9 cellular contexts compared by ENCODE assay signal in genomic region chr17:5499790-5500189, GRCh38. TPM values are rescaled to one million over a fixed set of nuclear protein-coding genes. Genes with fewer than 3 reads are reported as not detected.
A peak's percentile ranks its signal among the peaks of the same experiment; 100 is the strongest.
DNase-seq lines count a peak whose midpoint lies in the region; ATAC-seq and TF ChIP-seq lines count a peak whose summit lies in the region.
"Had no signal": no experiment of that assay in that cellular context is flagged by ENCODE, and none has a peak within 500 bp of the region (broad histone marks: within the 10 kb centered on the region; RNA-seq: fewer than 3 reads in every experiment).

No MANE protein-coding gene starts in this region.

- TF ChIP-seq CTCF in nephron progenitor cell (IDR thresholded peaks at IDR 0.05) (no peak), transverse colon (IDR thresholded peaks at IDR 0.05) (no peak)

- peaks cover 75% of the 10 kb centered on the region for H3K27me3 Mint-ChIP-seq in nephron progenitor cell (ENCODE audit: low read depth, poor library complexity)

- H3K4me1 ChIP-seq in HUES48 (ENCODE audit: control insufficient read depth, insufficient read depth, low read length) (peaks cover 4% of the 10 kb centered on the region), transverse colon (peaks cover 0 to 10% (median 7%) of the 10 kb centered on the region in 4 donors)

- DNase-seq in AG08395 (ENCODE audit: low spot score): peak; percentile 40
- peak; percentile 64 for DNase-seq in nephron progenitor cell
- DNase-seq in NCI-H510A (lab: John Stamatoyannopoulos, UW): no peak
- DNase-seq in transverse colon: no peak
- DNase-seq in NOMO-1 treated with DMSO at 0.1 percent for 48 hours (lab: John Stamatoyannopoulos, UW; ENCODE audit: unreplicated experiment): no peak

- in situ Hi-C loops in transverse colon (cut with MboI; ENCODE audit: low pct_ligation_motif_present in 1 of 4, low pct_unique_long_range_greater_than_20kb in 1 of 4, low sequenced_read_pairs in 3 of 4): no loop called here

- H3K27me3 ChIP-seq in HUES48 (ENCODE audit: control insufficient read depth, insufficient read depth, low read length): peaks cover 38% of the 10 kb centered on the region
- peaks cover 28% of the 10 kb centered on the region for H3K27me3 ChIP-seq in transverse colon

- H3K36me3 ChIP-seq in HUES48 (ENCODE audit: control insufficient read depth, insufficient read depth, low read length): no peaks in the 10 kb centered on the region
- no peaks in the 10 kb centered on the region for H3K36me3 ChIP-seq in transverse colon

- ATAC-seq in GM19395 (IDR thresholded peaks at IDR 0.05; ENCODE audit: unreplicated experiment): no peak

- H3K4me1 Mint-ChIP-seq in nephron progenitor cell: peaks cover 24% of the 10 kb centered on the region

- H3K9me3 Mint-ChIP-seq in nephron progenitor cell: peaks cover 9% of the 10 kb centered on the region

- H3K9ac ChIP-seq in HUES48 (ENCODE audit: low read depth, low read length): no peak overlapping the region

- H3K27ac Mint-ChIP-seq in nephron progenitor cell: no peak overlapping the region

- peaks cover 14% of the 10 kb centered on the region for H3K36me3 Mint-ChIP-seq in nephron progenitor cell (ENCODE audit: low read depth)

- H3K27ac ChIP-seq in HUES48 (ENCODE audit: low read depth, low read length): no peak overlapping the region
- peak overlapping the region; percentile 77 for H3K27ac ChIP-seq in cingulate gyrus (ENCODE audit: low read depth, low read length)
- no peak overlapping the region for H3K27ac ChIP-seq in transverse colon
- H3K27ac ChIP-seq: VCaP had no signal

- peak overlapping the region; percentile 99 for H3K4me3 Mint-ChIP-seq in nephron progenitor cell

- 38% methylated on average over 26 of the region's 33 CpGs; no CpG with 5 or more reads in 1 of the 2 donors for WGBS in transverse colon (ENCODE audit: low coverage in 1 of 2), 2 donors

- intact Hi-C loops in transverse colon (cut with DNase I; ENCODE audit: low total_unique reads): no loop called here

- H3K9me3 ChIP-seq in HUES48 (ENCODE audit: control insufficient read depth, insufficient read depth, low read length): no peaks in the 10 kb centered on the region
- no peaks in the 10 kb centered on the region for H3K9me3 ChIP-seq in transverse colon

- TF ChIP-seq EP300 in transverse colon (IDR thresholded peaks at IDR 0.05; ENCODE audit: low read depth): no peak

- H3K4me3 ChIP-seq in HUES48 (ENCODE audit: low read depth, low read length) (peak overlapping the region; percentile 68), transverse colon (peak overlapping the region in 2 of 4 donors; percentile 43 to 60)

- no peak for TF ChIP-seq POLR2A in transverse colon (IDR thresholded peaks at IDR 0.05)

RNA-seq across cellular contexts. Expression of gene MIS12, which starts 13.4 kb away (rescaled TPM):
- total RNA-seq in transverse colon: 10 to 100 TPM in 3 of 4 donors, 1 to 10 TPM in 1; 5.6 to 19.1 (median 12.9) TPM

RNA-seq across cellular contexts. Expression of gene DERL2, which starts 13.8 kb away (rescaled TPM):
- total RNA-seq in transverse colon: 10 to 100 TPM in 2 of 4 donors, 1 to 10 TPM in 2; 4.6 to 37.5 (median 21.7) TPM

RNA-seq across cellular contexts. Expression of gene DHX33, which starts 31.0 kb away (rescaled TPM):
- total RNA-seq in transverse colon: 10 to 100 TPM in 2 of 4 donors, 1 to 10 TPM in 2; 3.0 to 11.1 (median 9.4) TPM

Comparison
In these comparisons a context has a peak if more than half of its experiments do, and no peak if none do; other contexts are left out.
1. DNase-seq: peak in AG08395 (single experiment) and nephron progenitor cell (single experiment); none in NCI-H510A (single experiment), transverse colon (single experiment) and NOMO-1 treated with DMSO at 0.1 percent for 48 hours (single experiment).